In genomic region chr1:54176621-54177327, GRCh38 we compare ENCODE assay signal across 31 cellular contexts. TPM values are rescaled to one million over a fixed set of nuclear protein-coding genes. Genes with fewer than 3 reads are reported as not detected.
"Had no signal": no experiment of that assay in that cellular context is flagged by ENCODE, and none has a peak within 500 bp of the region (broad histone marks: within the 10 kb centered on the region; RNA-seq: fewer than 3 reads in every experiment).

No MANE protein-coding gene starts in this region.

- H3K9me3 Mint-ChIP-seq: activated CD4-positive, alpha-beta memory T cell treated with anti-CD3 and anti-CD28 coated beads for 36 hours; activated CD4-positive, alpha-beta T cell treated with anti-CD3 and anti-CD28 coated beads, Interleukin-2, amount 10 ng/mL, durations not matched to agents 7 days and 5 days; activated naive CD4-positive, alpha-beta T cell treated with anti-CD3 and anti-CD28 coated beads, Interleukin-2, amount 10 ng/mL, durations not matched to agents 7 days and 5 days; activated naive CD8-positive, alpha-beta T cell treated with anti-CD3 and anti-CD28 coated beads, Interleukin-2, amount 50 U/mL, for 24 hours; activated T-cell treated with anti-CD3 and anti-CD28 coated beads, Interleukin-2, amount 50 U/mL, for 4 hours; brain; central memory CD8-positive, alpha-beta T cell; T-helper 2 cell treated with Interferon-gamma antibody and Interleukin-4, amounts not matched to agents 5 μg/mL and 100 μg/mL, for 36 hours had no signal

- H3K36me3 ChIP-seq: cardiac muscle cell, Peyer's patch had no signal

- H3K36me3 Mint-ChIP-seq: activated naive CD8-positive, alpha-beta T cell had no signal

- FAIRE-seq: TTC549 had no signal

- H3K4me2 ChIP-seq: KMS-11 had no signal

- ATAC-seq: activated naive CD8-positive, alpha-beta T cell treated with anti-CD3 and anti-CD28 coated beads, Interleukin-2, amount 50 U/mL, for 24 hours; activated T-cell treated with anti-CD3 and anti-CD28 coated beads, Interleukin-2, amount 50 U/mL, for 4 hours had no signal

- H3K4me3 Mint-ChIP-seq: activated CD4-positive, alpha-beta memory T cell treated with anti-CD3 and anti-CD28 coated beads for 36 hours; activated CD4-positive, alpha-beta T cell treated with anti-CD3 and anti-CD28 coated beads, Interleukin-2, amount 10 ng/mL, durations not matched to agents 7 days and 5 days; activated naive CD4-positive, alpha-beta T cell treated with anti-CD3 and anti-CD28 coated beads, Interleukin-2, amount 10 ng/mL, durations not matched to agents 7 days and 5 days; activated naive CD8-positive, alpha-beta T cell; activated naive CD8-positive, alpha-beta T cell treated with anti-CD3 and anti-CD28 coated beads, Interleukin-2, amount 50 U/mL, for 24 hours; activated T-cell treated with anti-CD3 and anti-CD28 coated beads, Interleukin-2, amount 50 U/mL, for 4 hours; brain; central memory CD8-positive, alpha-beta T cell; T-helper 2 cell treated with Interferon-gamma antibody and Interleukin-4, amounts not matched to agents 5 μg/mL and 100 μg/mL, for 36 hours had no signal

- H3K9ac ChIP-seq: KMS-11 had no signal

- DNase-seq: activated CD4-positive, alpha-beta memory T cell treated with anti-CD3 and anti-CD28 coated beads for 36 hours; activated CD4-positive, alpha-beta T cell treated with anti-CD3 and anti-CD28 coated beads, Interleukin-2, amount 10 ng/mL, durations not matched to agents 7 days and 5 days; activated CD8-positive, alpha-beta memory T cell treated with anti-CD3 and anti-CD28 coated beads, Interleukin-2, amount 50 U/mL, for 4 hours; activated effector memory CD4-positive, alpha-beta T cell treated with Interleukin-2 at 50 U/mL for 16 hours; activated naive CD4-positive, alpha-beta T cell treated with anti-CD3 and anti-CD28 coated beads, Interleukin-2, amount 10 ng/mL, durations not matched to agents 7 days and 5 days; activated naive CD8-positive, alpha-beta T cell treated with anti-CD3 and anti-CD28 coated beads, Interleukin-2, amount 50 U/mL, for 24 hours; activated T-cell treated with anti-CD3 and anti-CD28 coated beads for 4 hours; activated T-cell treated with anti-CD3 and anti-CD28 coated beads, Interleukin-2, amount 50 U/mL, for 4 hours; anterior cingulate cortex; MM.1S; MV-4-11; NCI-H1092; NCI-H1417; NCI-H1694; NCI-H1930; NCI-H2081 treated with DMSO at 0.1 percent for 48 hours; NCI-H345; NCI-H524 treated with DMSO at 0.1 percent for 48 hours; Peyer's patch; RPMI8226; SW 1271 had no signal

- H3K27ac Mint-ChIP-seq: activated CD4-positive, alpha-beta memory T cell treated with anti-CD3 and anti-CD28 coated beads for 36 hours; activated CD4-positive, alpha-beta T cell treated with anti-CD3 and anti-CD28 coated beads, Interleukin-2, amount 10 ng/mL, durations not matched to agents 7 days and 5 days; activated naive CD4-positive, alpha-beta T cell treated with anti-CD3 and anti-CD28 coated beads, Interleukin-2, amount 10 ng/mL, durations not matched to agents 7 days and 5 days; activated naive CD8-positive, alpha-beta T cell; T-helper 2 cell treated with Interferon-gamma antibody and Interleukin-4, amounts not matched to agents 5 μg/mL and 100 μg/mL, for 36 hours had no signal

- H3K4me3 ChIP-seq: cardiac muscle cell, Peyer's patch had no signal

- H3K4me1 ChIP-seq: Peyer's patch had no signal

- H3K27me3 ChIP-seq: cardiac muscle cell, Peyer's patch had no signal

- H3K9me3 ChIP-seq: Peyer's patch had no signal

- H3K27ac ChIP-seq: cardiac muscle cell, KMS-11, Peyer's patch had no signal

- H3K4me1 Mint-ChIP-seq: activated naive CD8-positive, alpha-beta T cell treated with anti-CD3 and anti-CD28 coated beads, Interleukin-2, amount 50 U/mL, for 24 hours; central memory CD8-positive, alpha-beta T cell had no signal

RNA-seq across cellular contexts. Expression of gene CDCP2, which starts 24.0 kb away (rescaled TPM):
- total RNA-seq: activated CD4-positive, alpha-beta memory T cell treated with anti-CD3 and anti-CD28 coated beads for 36 hours; activated CD4-positive, alpha-beta T cell treated with anti-CD3 and anti-CD28 coated beads, Interleukin-2, amount 10 ng/mL, durations not matched to agents 7 days and 5 days; activated T-cell treated with anti-CD3 and anti-CD28 coated beads, Interleukin-2, amount 50 U/mL, for 4 hours; LHCN-M2; NCI-H460; Peyer's patch; T-helper 1 cell treated with Interleukin-12 subunit alpha and Interleukin-12 subunit beta and Interleukin-4 antibody, amounts not matched to agents 30 ng/mL and 1 ng/mL, for 36 hours had no signal
- polyA plus RNA-seq: cardiac muscle cell had no signal
